9 cellular contexts compared by ENCODE assay signal in the genomic region with DNA sequence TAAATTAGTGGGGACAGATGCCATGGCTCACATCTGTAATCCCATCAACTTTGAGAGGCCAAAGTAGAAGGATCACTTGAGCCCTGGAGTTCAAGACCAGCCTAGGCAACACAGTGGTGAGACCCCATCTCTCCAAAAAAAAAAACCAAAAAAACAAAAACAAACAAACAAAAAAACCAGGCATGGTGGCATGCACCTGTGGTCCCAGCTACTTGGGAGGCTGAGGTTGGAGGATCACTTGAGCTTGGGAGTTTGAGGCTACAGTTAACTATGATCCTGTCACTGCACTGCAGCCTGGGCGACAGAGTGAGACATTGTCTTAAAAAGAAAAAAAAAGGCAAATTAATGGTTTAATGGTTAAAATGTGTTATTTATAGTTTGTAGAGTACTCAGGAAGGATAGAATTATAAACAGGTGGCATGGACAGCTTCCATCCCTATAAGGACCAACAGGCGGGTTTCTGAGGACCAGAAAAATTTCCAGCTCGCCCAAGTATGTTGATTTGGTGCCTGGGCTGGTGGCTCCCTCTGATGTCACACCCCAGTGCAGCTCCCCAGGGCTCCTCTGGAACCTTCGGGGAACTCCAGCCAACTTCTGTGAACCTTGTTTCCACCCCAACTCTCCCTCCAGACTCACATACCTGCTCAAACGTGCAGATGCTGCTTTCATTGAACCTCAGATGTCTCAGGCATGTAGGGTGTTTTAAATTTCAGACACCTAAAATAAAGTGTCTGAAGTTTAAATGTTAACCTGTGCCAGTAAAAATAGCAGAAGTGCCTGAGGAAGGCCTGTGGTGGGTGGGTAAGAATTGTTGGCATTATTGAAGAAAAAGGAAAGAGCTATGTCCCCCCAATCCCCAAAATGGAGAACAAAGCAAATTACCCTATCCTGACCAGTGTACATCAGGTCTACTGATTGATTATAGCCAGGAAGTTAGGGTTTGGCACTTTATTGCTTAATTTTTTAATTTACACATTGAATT.
DNase-seq lines count a peak whose midpoint lies in the region; ATAC-seq and TF ChIP-seq lines count a peak whose summit lies in the region.
"Had no signal": no experiment of that assay in that cellular context is flagged by ENCODE, and none has a peak within 500 bp of the region (broad histone marks: within the 10 kb centered on the region; RNA-seq: fewer than 3 reads in every experiment).

No MANE protein-coding gene starts in this region.

- no peak overlapping the region for H3K4me3 Mint-ChIP-seq in activated naive CD8-positive, alpha-beta T cell treated with anti-CD3 and anti-CD28 coated beads, Interleukin-2, amount 50 U/mL, for 24 hours
- H3K4me3 Mint-ChIP-seq in activated naive CD8-positive, alpha-beta T cell treated with anti-CD3 and anti-CD28 coated beads for 36 hours = no peak overlapping the region
- H3K4me3 Mint-ChIP-seq in effector memory CD8-positive, alpha-beta T cell = no peak overlapping the region

- no peaks in the 10 kb centered on the region for H3K9me3 Mint-ChIP-seq in activated naive CD8-positive, alpha-beta T cell treated with anti-CD3 and anti-CD28 coated beads, Interleukin-2, amount 50 U/mL, for 24 hours
- H3K9me3 Mint-ChIP-seq in activated naive CD8-positive, alpha-beta T cell treated with anti-CD3 and anti-CD28 coated beads for 36 hours = no peaks in the 10 kb centered on the region
- no peaks in the 10 kb centered on the region for H3K9me3 Mint-ChIP-seq in effector memory CD8-positive, alpha-beta T cell

- H3K9me3 ChIP-seq in upper lobe of left lung = no peaks in the 10 kb centered on the region

- DNase-seq in activated naive CD8-positive, alpha-beta T cell treated with anti-CD3 and anti-CD28 coated beads, Interleukin-2, amount 50 U/mL, for 24 hours = no peak
- no peak for DNase-seq in activated naive CD8-positive, alpha-beta T cell treated with anti-CD3 and anti-CD28 coated beads for 36 hours
- DNase-seq in effector memory CD8-positive, alpha-beta T cell = no peak
- peak in 1 of 2 donors; percentile 53 for DNase-seq in upper lobe of left lung
- DNase-seq in SIG-M5 treated with dmso at 0.1 percent for 504 hours (lab: John Stamatoyannopoulos, UW; ENCODE audit: unreplicated experiment) = no peak
- no peak for DNase-seq in posterior cingulate gyrus
- DNase-seq in OCI-M2 (lab: John Stamatoyannopoulos, UW; ENCODE audit: unreplicated experiment) = no peak
- DNase-seq: ACHN had no signal

- 62 to 67% methylated on average over 4 to 5 of the region's 5 CpGs for WGBS in upper lobe of left lung, 2 donors

- no peak overlapping the region for H3K4me3 ChIP-seq in upper lobe of left lung

- no peaks in the 10 kb centered on the region for H3K36me3 ChIP-seq in upper lobe of left lung

- intact Hi-C loops in posterior cingulate gyrus (cut with DNase I) = no loop called here

- H3K36me3 Mint-ChIP-seq in activated naive CD8-positive, alpha-beta T cell treated with anti-CD3 and anti-CD28 coated beads, Interleukin-2, amount 50 U/mL, for 24 hours (ENCODE audit: low read depth) = no peaks in the 10 kb centered on the region
- H3K36me3 Mint-ChIP-seq in activated naive CD8-positive, alpha-beta T cell treated with anti-CD3 and anti-CD28 coated beads for 36 hours = no peaks in the 10 kb centered on the region
- no peaks in the 10 kb centered on the region for H3K36me3 Mint-ChIP-seq in effector memory CD8-positive, alpha-beta T cell (ENCODE audit: insufficient read depth)

- peak overlapping the region; percentile 76 for H3K27ac Mint-ChIP-seq in activated naive CD8-positive, alpha-beta T cell treated with anti-CD3 and anti-CD28 coated beads, Interleukin-2, amount 50 U/mL, for 24 hours
- no peak overlapping the region for H3K27ac Mint-ChIP-seq in activated naive CD8-positive, alpha-beta T cell treated with anti-CD3 and anti-CD28 coated beads for 36 hours
- peak overlapping the region; percentile 59 to 87 for H3K27ac Mint-ChIP-seq in effector memory CD8-positive, alpha-beta T cell

- TF ChIP-seq EP300 in upper lobe of left lung (IDR thresholded peaks at IDR 0.05) = no peak

- H3K27me3 Mint-ChIP-seq in activated naive CD8-positive, alpha-beta T cell treated with anti-CD3 and anti-CD28 coated beads, Interleukin-2, amount 50 U/mL, for 24 hours = peaks cover 2% of the 10 kb centered on the region
- peaks cover 26% of the 10 kb centered on the region for H3K27me3 Mint-ChIP-seq in activated naive CD8-positive, alpha-beta T cell treated with anti-CD3 and anti-CD28 coated beads for 36 hours
- peaks cover 13 to 17% of the 10 kb centered on the region in 2 donors for H3K27me3 Mint-ChIP-seq in effector memory CD8-positive, alpha-beta T cell

- TF ChIP-seq CTCF in upper lobe of left lung (IDR thresholded peaks at IDR 0.05) = no peak

- peaks cover 22% of the 10 kb centered on the region for H3K4me1 Mint-ChIP-seq in activated naive CD8-positive, alpha-beta T cell treated with anti-CD3 and anti-CD28 coated beads, Interleukin-2, amount 50 U/mL, for 24 hours
- H3K4me1 Mint-ChIP-seq in activated naive CD8-positive, alpha-beta T cell treated with anti-CD3 and anti-CD28 coated beads for 36 hours = peaks cover 6% of the 10 kb centered on the region
- peaks cover 0 to 18% of the 10 kb centered on the region in 2 donors for H3K4me1 Mint-ChIP-seq in effector memory CD8-positive, alpha-beta T cell (ENCODE audit: low read depth in 2 of 2)

- peak; percentile 35 for ATAC-seq in activated naive CD8-positive, alpha-beta T cell treated with anti-CD3 and anti-CD28 coated beads, Interleukin-2, amount 50 U/mL, for 24 hours
- ATAC-seq in HG03045 (IDR thresholded peaks at IDR 0.05; ENCODE audit: unreplicated experiment) (peak; percentile 39), upper lobe of left lung (ENCODE audit: low FRiP score in 2 of 2) (no peak)
- no peak for ATAC-seq in effector memory CD8-positive, alpha-beta T cell (replicated peaks)

- peak overlapping the region in 3 of 4 donors; percentile 8 to 64 (median 50) for H3K27ac ChIP-seq in upper lobe of left lung

- H3K4me1 ChIP-seq in upper lobe of left lung = peaks cover 25 to 57% (median 39%) of the 10 kb centered on the region in 4 donors

- TF ChIP-seq POLR2A in upper lobe of left lung (IDR thresholded peaks at IDR 0.05) = no peak

- H3K27me3 ChIP-seq in upper lobe of left lung = no peaks in the 10 kb centered on the region

Comparison
In these comparisons a context has a peak if more than half of its experiments do, and no peak if none do; other contexts are left out.
1. ATAC-seq: peak in activated naive CD8-positive, alpha-beta T cell treated with anti-CD3 and anti-CD28 coated beads, Interleukin-2, amount 50 U/mL, for 24 hours (single experiment) and HG03045 (single experiment); none in effector memory CD8-positive, alpha-beta T cell (single experiment) and upper lobe of left lung (0 of 2).